30 cellular contexts compared by ENCODE assay signal in genomic region chr20:56933331-56933698, GRCh38.
"Had no signal": no experiment of that assay in that cellular context is flagged by ENCODE, and none has a peak within 500 bp of the region (broad histone marks: within the 10 kb centered on the region; RNA-seq: fewer than 3 reads in every experiment).

No MANE protein-coding gene starts in this region.

- H3K27ac Mint-ChIP-seq: activated CD4-positive, alpha-beta memory T cell treated with anti-CD3 and anti-CD28 coated beads for 36 hours; activated CD4-positive, alpha-beta T cell treated with anti-CD3 and anti-CD28 coated beads, Interleukin-2, amount 10 ng/mL, durations not matched to agents 7 days and 5 days; activated naive CD4-positive, alpha-beta T cell treated with anti-CD3 and anti-CD28 coated beads, Interleukin-2, amount 50 U/mL, for 72 hours; activated naive CD8-positive, alpha-beta T cell treated with anti-CD3 and anti-CD28 coated beads, Interleukin-2, amount 50 U/mL, for 24 hours had no signal

- H3K9me3 ChIP-seq: ascending aorta, body of pancreas had no signal

- H3K36me3 ChIP-seq: ascending aorta had no signal

- H3K36me3 Mint-ChIP-seq: activated CD4-positive, alpha-beta memory T cell treated with anti-CD3 and anti-CD28 coated beads for 36 hours had no signal

- H3K4me1 ChIP-seq: ascending aorta, body of pancreas had no signal

- H3K4me3 ChIP-seq: ascending aorta, body of pancreas, SK-N-MC had no signal

- H3K4me1 Mint-ChIP-seq: activated CD4-positive, alpha-beta T cell treated with anti-CD3 and anti-CD28 coated beads, Interleukin-2, amount 10 ng/mL, durations not matched to agents 7 days and 5 days; activated naive CD8-positive, alpha-beta T cell treated with anti-CD3 and anti-CD28 coated beads, Interleukin-2, amount 50 U/mL, for 24 hours; central memory CD8-positive, alpha-beta T cell had no signal

- H3K27ac ChIP-seq: ascending aorta, body of pancreas, SK-N-MC, VCaP had no signal

- ATAC-seq: activated naive CD4-positive, alpha-beta T cell treated with anti-CD3 and anti-CD28 coated beads, Interleukin-2, amount 50 U/mL, for 72 hours; activated naive CD8-positive, alpha-beta T cell treated with anti-CD3 and anti-CD28 coated beads, Interleukin-2, amount 50 U/mL, for 24 hours; activated T-cell treated with anti-CD3 and anti-CD28 coated beads, Interleukin-2, amount 50 U/mL, for 4 hours; body of pancreas; Panc1 had no signal

- H3K27me3 ChIP-seq: ascending aorta, body of pancreas had no signal

- H3K9me3 Mint-ChIP-seq: activated CD4-positive, alpha-beta memory T cell treated with anti-CD3 and anti-CD28 coated beads for 36 hours; activated CD4-positive, alpha-beta T cell treated with anti-CD3 and anti-CD28 coated beads, Interleukin-2, amount 10 ng/mL, durations not matched to agents 7 days and 5 days; activated naive CD4-positive, alpha-beta T cell treated with anti-CD3 and anti-CD28 coated beads, Interleukin-2, amount 50 U/mL, for 72 hours; activated naive CD8-positive, alpha-beta T cell treated with anti-CD3 and anti-CD28 coated beads, Interleukin-2, amount 50 U/mL, for 24 hours; activated T-cell treated with anti-CD3 and anti-CD28 coated beads, Interleukin-2, amount 50 U/mL, for 4 hours; central memory CD8-positive, alpha-beta T cell had no signal

- H3K4me3 Mint-ChIP-seq: activated CD4-positive, alpha-beta memory T cell treated with anti-CD3 and anti-CD28 coated beads for 36 hours; activated CD4-positive, alpha-beta T cell treated with anti-CD3 and anti-CD28 coated beads, Interleukin-2, amount 10 ng/mL, durations not matched to agents 7 days and 5 days; activated naive CD8-positive, alpha-beta T cell treated with anti-CD3 and anti-CD28 coated beads, Interleukin-2, amount 50 U/mL, for 24 hours; activated T-cell treated with anti-CD3 and anti-CD28 coated beads, Interleukin-2, amount 50 U/mL, for 4 hours; central memory CD8-positive, alpha-beta T cell had no signal

- DNase-seq: activated CD4-positive, alpha-beta memory T cell treated with anti-CD3 and anti-CD28 coated beads for 36 hours; activated CD4-positive, alpha-beta T cell treated with anti-CD3 and anti-CD28 coated beads, Interleukin-2, amount 10 ng/mL, durations not matched to agents 7 days and 5 days; activated CD4-positive, CD25-positive, alpha-beta regulatory T cell; activated CD8-positive, alpha-beta memory T cell treated with anti-CD3 and anti-CD28 coated beads for 24 hours; activated effector memory CD4-positive, alpha-beta T cell treated with anti-CD3 and anti-CD28 coated beads, Interleukin-2, amount 50 U/mL, for 16 hours; activated naive CD4-positive, alpha-beta T cell treated with Interleukin-2 at 50 U/mL for 16 hours; activated naive CD8-positive, alpha-beta T cell treated with anti-CD3 and anti-CD28 coated beads, Interleukin-2, amount 50 U/mL, for 24 hours; activated T-cell treated with anti-CD3 and anti-CD28 coated beads, Interleukin-2, amount 50 U/mL, for 4 hours; amniotic stem cell; body of pancreas; Kasumi-1; KBM-7; NCI-H1092 treated with DMSO at 0.1 percent for 48 hours; NCI-H1417 treated with DMSO at 0.1 percent for 48 hours; NCI-H1694; NCI-H2029; NCI-H2107; NCI-H2171 treated with DMSO at 0.1 percent for 48 hours; NCI-H226; NCI-H510A; NCI-H526 treated with DMSO at 0.1 percent for 48 hours; NCI-H82; SHP77 treated with DMSO at 0.1 percent for 48 hours; T-helper 1 cell had no signal
